ENCODE assay signal across 8 cellular contexts in the genomic region with DNA sequence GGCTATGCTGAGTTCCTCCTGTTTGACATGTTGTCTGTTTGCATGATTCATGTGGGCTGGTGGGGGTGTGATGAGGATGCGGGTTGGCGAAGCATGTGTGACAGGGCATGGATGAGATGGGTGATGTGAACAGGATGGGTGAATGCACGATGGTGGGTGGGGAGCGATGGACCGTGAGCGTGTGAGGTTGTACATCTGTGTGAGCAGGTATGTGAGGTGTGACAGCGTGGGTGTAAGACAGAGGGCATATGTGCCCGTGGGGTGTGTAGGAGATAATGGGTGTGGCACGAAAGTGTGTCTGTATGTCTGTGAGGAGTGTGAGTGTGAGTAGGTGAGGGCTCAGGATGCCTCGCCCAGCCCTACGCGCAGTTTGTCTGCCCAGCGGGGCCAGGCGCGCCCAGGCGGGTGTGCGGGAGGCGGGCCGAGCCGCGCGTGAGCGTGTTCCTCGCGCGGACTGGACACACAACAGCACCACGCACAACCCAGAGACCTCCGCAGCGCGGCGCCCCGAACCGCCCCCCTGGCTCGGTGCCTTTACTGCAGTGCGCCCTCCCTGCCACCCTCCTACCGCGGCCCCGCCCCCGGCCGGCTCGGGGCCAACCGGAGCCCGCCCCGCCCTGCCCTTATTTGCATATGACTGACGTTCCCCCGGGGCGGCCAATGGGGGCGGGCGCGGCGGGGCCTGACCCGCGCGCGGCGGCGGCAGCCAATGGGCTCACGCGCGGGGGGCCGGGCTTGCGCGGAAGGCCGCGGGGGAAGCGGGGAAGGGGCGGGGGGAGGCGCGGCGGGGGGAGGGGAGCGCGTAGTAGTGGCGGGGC. TPM values are rescaled to one million over a fixed set of nuclear protein-coding genes. Genes with fewer than 3 reads are reported as not detected.
A peak's percentile ranks its signal among the peaks of the same experiment; 100 is the strongest.
DNase-seq lines count a peak whose midpoint lies in the region; FAIRE-seq and TF ChIP-seq lines count a peak whose summit lies in the region.

No MANE protein-coding gene starts in this region.

- no peak for FAIRE-seq in frontal cortex (lab: Jason Lieb, UNC)

- peaks cover 34% of the 10 kb centered on the region for H3K79me2 ChIP-seq in Loucy (ENCODE audit: insufficient read depth, low read length)

- TF ChIP-seq POLR2A in Raji (IDR thresholded peaks at IDR 0.05; ENCODE audit: insufficient read depth, low read depth, low read length), result peak; percentile 91

- H2AFZ ChIP-seq in Loucy (ENCODE audit: low read length), result no peak overlapping the region

- H4K20me1 ChIP-seq in Loucy (ENCODE audit: insufficient read depth, low read length, poor library complexity, severe bottlenecking), result peaks cover 22% of the 10 kb centered on the region

- DNase-seq in ELR (ENCODE audit: low read depth) (peak; percentile 93), H7 (peak; percentile 100), activated gamma-delta T cell (lab: John Stamatoyannopoulos, UW) (peak; percentile 98), frontal cortex (ENCODE audit: low spot score in 2 of 2) (peak; percentile 95 to 98)

- H3K4me3 ChIP-seq in H7 (ENCODE audit: insufficient read depth, low read depth, low read length) (peak overlapping the region; percentile 67), Loucy (ENCODE audit: low read length, poor library complexity, severe bottlenecking) (peak overlapping the region; percentile 75), neutrophil (ENCODE audit: low read depth in 1 of 2, low read length in 1 of 2) (peak overlapping the region; percentile 79 to 80), subcutaneous abdominal adipose tissue (ENCODE audit: low read depth in 1 of 5, low read length in 5 of 5) (peak overlapping the region; percentile 62 to 85 (median 71))

- H3K36me3 ChIP-seq in H7 (replicated peaks; ENCODE audit: control insufficient read depth, insufficient read depth, low read length), result peaks cover 5% of the 10 kb centered on the region
- H3K36me3 ChIP-seq in Loucy (ENCODE audit: insufficient read depth, low read length), result peaks cover 16% of the 10 kb centered on the region; the same call in 1 of the 2 replicates
- peaks cover 19% of the 10 kb centered on the region for H3K36me3 ChIP-seq in neutrophil
- H3K36me3 ChIP-seq in subcutaneous abdominal adipose tissue (ENCODE audit: control insufficient read depth in 5 of 5, insufficient read depth in 5 of 5, low read length in 5 of 5), result peaks cover 0 to 18% (median 16%) of the 10 kb centered on the region in 5 donors

- H3K4me1 ChIP-seq in Loucy (ENCODE audit: insufficient read depth, low read length, poor library complexity, severe bottlenecking) (peaks cover 51% of the 10 kb centered on the region), neutrophil (ENCODE audit: control insufficient read depth in 1 of 2, insufficient read depth in 1 of 2, low read depth in 1 of 2, low read length in 1 of 2) (peaks cover 63 to 65% of the 10 kb centered on the region in 2 experiments), subcutaneous abdominal adipose tissue (ENCODE audit: control insufficient read depth in 5 of 5, insufficient read depth in 5 of 5, low read length in 5 of 5) (peaks cover 21 to 71% (median 61%) of the 10 kb centered on the region in 5 donors)

- H3K27ac ChIP-seq in neutrophil (peak overlapping the region; percentile 95), subcutaneous abdominal adipose tissue (ENCODE audit: low read depth, low read length) (peak overlapping the region; percentile 90)

- H3K4me2 ChIP-seq in Loucy (ENCODE audit: low read depth, low read length, poor library complexity, severe bottlenecking), result peak overlapping the region; percentile 87

- no peaks in the 10 kb centered on the region for H3K9me3 ChIP-seq in Loucy (ENCODE audit: insufficient read depth, low read depth, low read length)
- no peaks in the 10 kb centered on the region for H3K9me3 ChIP-seq in neutrophil
- no peaks in the 10 kb centered on the region for H3K9me3 ChIP-seq in subcutaneous abdominal adipose tissue (ENCODE audit: control insufficient read depth in 5 of 5, low read length in 5 of 5)

- H3K27me3 ChIP-seq in H7 (ENCODE audit: control insufficient read depth, insufficient read depth, low read length) (no peaks in the 10 kb centered on the region), Loucy (ENCODE audit: insufficient read depth, low read length, poor library complexity, severe bottlenecking) (no peaks in the 10 kb centered on the region), neutrophil (peaks cover 27% of the 10 kb centered on the region), subcutaneous abdominal adipose tissue (ENCODE audit: control insufficient read depth in 5 of 5, insufficient read depth in 4 of 5, low read length in 5 of 5) (no peaks in the 10 kb centered on the region)

- TF ChIP-seq CTCF in Loucy (conservative IDR thresholded peaks at IDR 0.05; ENCODE audit: low read length), result no peak
- TF ChIP-seq CTCF in neutrophil (IDR thresholded peaks at IDR 0.05), result peak; percentile 58

- H3F3A ChIP-seq in Loucy (ENCODE audit: low read depth), result peaks cover 5% of the 10 kb centered on the region; the same call in 1 of the 2 replicates

- peak overlapping the region; percentile 76 for H3K9ac ChIP-seq in Loucy (ENCODE audit: low read depth, low read length, poor library complexity, severe bottlenecking)
- peak overlapping the region in 3 of 5 donors; percentile 72 to 77 (median 73) for H3K9ac ChIP-seq in subcutaneous abdominal adipose tissue (ENCODE audit: low read length in 5 of 5)

- H3K9me2 ChIP-seq in Loucy (replicated peaks; ENCODE audit: low read depth, low read length), result no peaks in the 10 kb centered on the region

RNA-seq across cellular contexts. Expression of gene CIC, which starts 14.4 kb away (rescaled TPM):
- total RNA-seq in H7 (2014; rRNA removed; shearing (Covaris generic)), result 16.1 and 20.1 TPM in 2 replicates
- total RNA-seq in frontal cortex, result 15.5 TPM

RNA-seq across cellular contexts. Expression of gene PRR19, which starts 18.5 kb away (rescaled TPM):
- total RNA-seq in H7 (2014; rRNA removed; shearing (Covaris generic)), result 3.3 and 5.2 TPM in 2 replicates
- total RNA-seq in frontal cortex, result 2.0 TPM

RNA-seq across cellular contexts. Expression of gene PAFAH1B3, which starts 19.0 kb away (rescaled TPM):
- 96.5 and 152 TPM in 2 replicates for total RNA-seq in H7 (2014; rRNA removed; shearing (Covaris generic))
- total RNA-seq in frontal cortex, result 242 TPM

RNA-seq across cellular contexts. Expression of gene ERF, which starts 28.5 kb away (rescaled TPM):
- total RNA-seq in H7 (2014; rRNA removed; shearing (Covaris generic)), result 73.0 and 106 TPM in 2 replicates
- 7.7 TPM for total RNA-seq in frontal cortex

RNA-seq across cellular contexts. Expression of gene TMEM145, which starts 29.7 kb away (rescaled TPM):
- 0.38 and 0.41 TPM in 2 replicates for total RNA-seq in H7 (2014; rRNA removed; shearing (Covaris generic))
- 35.1 TPM for total RNA-seq in frontal cortex

Comparison
In these comparisons a context has a peak if more than half of its experiments do, and no peak if none do; other contexts are left out.
1. Peak in every context shown above with its lines: DNase-seq, H3K4me3 ChIP-seq and H3K27ac ChIP-seq.